20 cellular contexts compared by ENCODE assay signal in genomic region chr12:43143278-43143677, GRCh38.
DNase-seq lines count a peak whose midpoint lies in the region; ATAC-seq and TF ChIP-seq lines count a peak whose summit lies in the region.
"Had no signal": no experiment of that assay in that cellular context is flagged by ENCODE, and none has a peak within 500 bp of the region (broad histone marks: within the 10 kb centered on the region; RNA-seq: fewer than 3 reads in every experiment).

No MANE protein-coding gene starts in this region.

- H3K4me2 ChIP-seq in smooth muscle cell, result peak overlapping the region; percentile 45
- H3K4me2 ChIP-seq: A549, SK-N-SH had no signal

- H3K4me1 ChIP-seq in smooth muscle cell (ENCODE audit: low read depth), result peaks cover 4% of the 10 kb centered on the region
- H3K4me1 ChIP-seq: A549 had no signal

- no peak overlapping the region for H2AFZ ChIP-seq in smooth muscle cell (ENCODE audit: low read depth)

- peak overlapping the region; percentile 8 for H3K27ac ChIP-seq in smooth muscle cell (ENCODE audit: low read depth)
- H3K27ac ChIP-seq: A549 had no signal

- no peak for DNase-seq in smooth muscle cell (lab: John Stamatoyannopoulos, UW; ENCODE audit: unreplicated experiment)
- no peak for DNase-seq in T-helper 2 cell treated with Interferon-gamma antibody and Interleukin-4, amounts not matched to agents 5 μg/mL and 100 μg/mL, for 36 hours (ENCODE audit: low spot score)
- DNase-seq in T-helper 17 cell, result no peak
- DNase-seq: Calu3; CD4-positive, alpha-beta memory T cell; GF-D8; Karpas-422; MG63; NCI-H1105; NCI-H1694; NCI-H82; SHP77 treated with DMSO at 0.1 percent for 48 hours; SK-N-SH; T-helper 9 cell had no signal

- no peaks in the 10 kb centered on the region for H4K20me1 ChIP-seq in smooth muscle cell (ENCODE audit: low read depth)

- no peaks in the 10 kb centered on the region for H3K36me3 Mint-ChIP-seq in T-helper 2 cell treated with Interferon-gamma antibody and Interleukin-4, amounts not matched to agents 5 μg/mL and 100 μg/mL, for 36 hours (ENCODE audit: low read depth)
- H3K36me3 Mint-ChIP-seq in T-helper 17 cell (ENCODE audit: low read depth), result no peaks in the 10 kb centered on the region
- H3K36me3 Mint-ChIP-seq: CD4-positive, alpha-beta memory T cell; IgD-negative memory B cell had no signal

- no peaks in the 10 kb centered on the region for H3K36me3 ChIP-seq in smooth muscle cell (ENCODE audit: low read depth)
- H3K36me3 ChIP-seq: MG63 had no signal

- no peak overlapping the region for H3K4me3 ChIP-seq in smooth muscle cell
- H3K4me3 ChIP-seq: A549, MG63 had no signal

- no peak overlapping the region for H3K4me3 Mint-ChIP-seq in T-helper 2 cell treated with Interferon-gamma antibody and Interleukin-4, amounts not matched to agents 5 μg/mL and 100 μg/mL, for 36 hours
- H3K4me3 Mint-ChIP-seq in T-helper 17 cell, result no peak overlapping the region
- H3K4me3 Mint-ChIP-seq: CD4-positive, alpha-beta memory T cell; IgD-negative memory B cell had no signal

- H3K9ac ChIP-seq in smooth muscle cell (ENCODE audit: low read depth), result no peak overlapping the region
- H3K9ac ChIP-seq: SK-N-SH had no signal

- peaks cover 4% of the 10 kb centered on the region for H3F3A ChIP-seq in smooth muscle cell (ENCODE audit: low read depth)

- no peaks in the 10 kb centered on the region for H3K27me3 Mint-ChIP-seq in T-helper 2 cell treated with Interferon-gamma antibody and Interleukin-4, amounts not matched to agents 5 μg/mL and 100 μg/mL, for 36 hours (ENCODE audit: low read depth)
- no peaks in the 10 kb centered on the region for H3K27me3 Mint-ChIP-seq in T-helper 17 cell
- H3K27me3 Mint-ChIP-seq: CD4-positive, alpha-beta memory T cell; IgD-negative memory B cell had no signal

- H3K27ac Mint-ChIP-seq in T-helper 2 cell treated with Interferon-gamma antibody and Interleukin-4, amounts not matched to agents 5 μg/mL and 100 μg/mL, for 36 hours, result no peak overlapping the region
- no peak overlapping the region for H3K27ac Mint-ChIP-seq in T-helper 17 cell
- H3K27ac Mint-ChIP-seq: CD4-positive, alpha-beta memory T cell; IgD-negative memory B cell had no signal

- H3K27me3 ChIP-seq in smooth muscle cell (ENCODE audit: low read depth), result no peaks in the 10 kb centered on the region
- H3K27me3 ChIP-seq: MG63 had no signal

- H3K9me3 ChIP-seq in smooth muscle cell (replicated peaks; ENCODE audit: low read depth) (no peaks in the 10 kb centered on the region), T-helper 17 cell (ENCODE audit: control insufficient read depth, low read length, poor library complexity, severe bottlenecking) (no peaks in the 10 kb centered on the region)
- H3K9me3 ChIP-seq: A549, MG63, SK-N-SH had no signal

- H3K9me3 Mint-ChIP-seq in T-helper 2 cell treated with Interferon-gamma antibody and Interleukin-4, amounts not matched to agents 5 μg/mL and 100 μg/mL, for 36 hours, result peaks cover 4% of the 10 kb centered on the region

- no peak for TF ChIP-seq CTCF in smooth muscle cell (IDR thresholded peaks at IDR 0.05; ENCODE audit: borderline replicate concordance, insufficient read depth, poor library complexity, severe bottlenecking)

- no peaks in the 10 kb centered on the region for H3K4me1 Mint-ChIP-seq in T-helper 2 cell treated with Interferon-gamma antibody and Interleukin-4, amounts not matched to agents 5 μg/mL and 100 μg/mL, for 36 hours (ENCODE audit: low read depth)
- H3K4me1 Mint-ChIP-seq in T-helper 17 cell, result no peaks in the 10 kb centered on the region
- H3K4me1 Mint-ChIP-seq: CD4-positive, alpha-beta memory T cell had no signal

- ATAC-seq in GM18867 (IDR thresholded peaks at IDR 0.05; ENCODE audit: unreplicated experiment) (peak; percentile 51), GM21360 (IDR thresholded peaks at IDR 0.05; ENCODE audit: unreplicated experiment) (peak; percentile 60), HG02763 (IDR thresholded peaks at IDR 0.05; ENCODE audit: unreplicated experiment) (peak; percentile 49), GM21515 (IDR thresholded peaks at IDR 0.05; ENCODE audit: unreplicated experiment) (no peak), T-helper 17 cell (no peak)
- ATAC-seq: A549 had no signal

- H3K79me2 ChIP-seq in smooth muscle cell (ENCODE audit: low read depth), result no peaks in the 10 kb centered on the region

Comparison
In these comparisons a context has a peak if more than half of its experiments do, and no peak if none do; other contexts are left out.
1. ATAC-seq: peak in GM18867 (single experiment), GM21360 (single experiment) and HG02763 (single experiment); none in GM21515 (single experiment) and T-helper 17 cell (single experiment).